In the genomic region with DNA sequence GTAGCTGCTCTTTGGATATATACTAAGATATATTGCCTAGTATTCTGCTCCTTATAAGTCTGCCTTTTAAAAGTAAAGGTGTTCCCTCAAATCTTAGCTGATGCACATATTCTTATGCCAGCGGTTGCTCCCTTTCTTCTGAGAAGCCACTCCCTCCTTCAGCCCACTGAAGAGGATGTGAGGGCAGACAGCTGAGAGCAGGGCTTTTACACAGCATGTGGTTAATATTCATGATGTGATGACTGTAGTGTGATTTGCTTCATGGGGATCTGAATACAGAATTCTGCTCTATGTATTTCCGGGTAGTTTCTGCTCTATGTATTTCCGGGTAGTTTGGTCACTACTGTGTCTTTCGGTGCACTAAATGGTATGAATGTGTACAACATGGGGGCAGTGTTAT, we compare ENCODE assay signal across 14 cellular contexts.
A peak's percentile ranks its signal among the peaks of the same experiment; 100 is the strongest.
DNase-seq lines count a peak whose midpoint lies in the region; ATAC-seq and TF ChIP-seq lines count a peak whose summit lies in the region.
"Had no signal": no experiment of that assay in that cellular context is flagged by ENCODE, and none has a peak within 500 bp of the region (broad histone marks: within the 10 kb centered on the region; RNA-seq: fewer than 3 reads in every experiment).

No MANE protein-coding gene starts in this region.

- H3K4me3 ChIP-seq in SK-N-MC (no peak overlapping the region), vagina (no peak overlapping the region)

- H3K27me3 ChIP-seq in vagina, result no peaks in the 10 kb centered on the region

- ATAC-seq in Right ventricle myocardium superior (ENCODE audit: poor library complexity) (peak; percentile 28), left cardiac atrium (no peak), GM19463 (IDR thresholded peaks at IDR 0.05; ENCODE audit: unreplicated experiment) (no peak)

- peak overlapping the region; percentile 60 for H3K27ac ChIP-seq in SK-N-MC
- H3K27ac ChIP-seq in vagina, result no peak overlapping the region

- DNase-seq in Right ventricle myocardium superior, result no peak
- DNase-seq in left cardiac atrium, result no peak
- no peak for DNase-seq in SK-N-MC (ENCODE audit: low read depth, low spot score)
- no peak for DNase-seq in glutamatergic neuron
- DNase-seq in NCI-H1105 treated with DMSO at 0.1 percent for 48 hours (lab: John Stamatoyannopoulos, UW), result no peak
- DNase-seq in SKM-1 treated with dmso at 0.1 percent for 144 hours (lab: John Stamatoyannopoulos, UW; ENCODE audit: unreplicated experiment), result no peak
- DNase-seq in vagina (ENCODE audit: extremely low spot score in 2 of 2), result no peak
- DNase-seq: DMS79 treated with DMSO at 0.1 percent for 48 hours; effector CD4-positive, alpha-beta T cell; NCI-H187 treated with DMSO at 0.1 percent for 48 hours; stimulated activated CD4-positive, alpha-beta T cell treated with anti-CD3 and anti-CD28 coated beads, Interleukin-1b, Interleukin-23, amount 100 ng/mL, for 48 hours; stimulated activated CD8-positive, alpha-beta memory T cell treated with anti-CD3 and anti-CD28 coated beads, Interleukin-4, amount 100 ng/mL, for 48 hours had no signal

- no peak for TF ChIP-seq CTCF in glutamatergic neuron (IDR thresholded peaks at IDR 0.05; ENCODE audit: partially characterized antibody, unreplicated experiment)
- TF ChIP-seq CTCF in vagina (IDR thresholded peaks at IDR 0.05), result no peak

- H3K9ac ChIP-seq in SK-N-MC (ENCODE audit: insufficient read length), result no peak overlapping the region

- H3K36me3 Mint-ChIP-seq in glutamatergic neuron (ENCODE audit: unreplicated experiment), result no peaks in the 10 kb centered on the region
- H3K36me3 Mint-ChIP-seq: type B pancreatic cell had no signal

- peak overlapping the region; percentile 84 for H3K27ac Mint-ChIP-seq in glutamatergic neuron (ENCODE audit: unreplicated experiment)
- H3K27ac Mint-ChIP-seq: type B pancreatic cell had no signal

- H3K9me3 Mint-ChIP-seq in glutamatergic neuron (ENCODE audit: unreplicated experiment), result peaks cover 3% of the 10 kb centered on the region
- H3K9me3 Mint-ChIP-seq: type B pancreatic cell had no signal

- H3K4me1 Mint-ChIP-seq in glutamatergic neuron (ENCODE audit: low read depth, unreplicated experiment), result peaks cover 29% of the 10 kb centered on the region

- intact Hi-C loops in Right ventricle myocardium superior (cut with DNase I), result no loop called here
- intact Hi-C loops in left cardiac atrium (cut with DNase I), result no loop called here
- intact Hi-C loops in vagina (cut with DNase I), result no loop called here

- no peaks in the 10 kb centered on the region for H3K4me1 ChIP-seq in vagina

- H3K36me3 ChIP-seq in SK-N-MC (ENCODE audit: insufficient read depth, low read length), result no peaks in the 10 kb centered on the region
- peaks cover 0 to 6% of the 10 kb centered on the region in 2 donors for H3K36me3 ChIP-seq in vagina

- H3K9me3 ChIP-seq in SK-N-MC (ENCODE audit: low read depth, low read length), result no peaks in the 10 kb centered on the region
- no peaks in the 10 kb centered on the region for H3K9me3 ChIP-seq in vagina

- peaks cover 4% of the 10 kb centered on the region for H3K27me3 Mint-ChIP-seq in glutamatergic neuron (ENCODE audit: unreplicated experiment)
- H3K27me3 Mint-ChIP-seq: type B pancreatic cell had no signal

- TF ChIP-seq POLR2A in vagina (IDR thresholded peaks at IDR 0.05), result no peak

- no peak overlapping the region for H3K4me3 Mint-ChIP-seq in glutamatergic neuron (ENCODE audit: unreplicated experiment)
- H3K4me3 Mint-ChIP-seq: type B pancreatic cell had no signal
